Comparison of ENCODE assay signal across 24 cellular contexts in genomic region chr6:149421132-149421531, GRCh38. TPM values are rescaled to one million over a fixed set of nuclear protein-coding genes. Genes with fewer than 3 reads are reported as not detected.
DNase-seq lines count a peak whose midpoint lies in the region; ATAC-seq lines count a peak whose summit lies in the region.
"Had no signal": no experiment of that assay in that cellular context is flagged by ENCODE, and none has a peak within 500 bp of the region (broad histone marks: within the 10 kb centered on the region; RNA-seq: fewer than 3 reads in every experiment).

No MANE protein-coding gene starts in this region.

- H3K4me1 Mint-ChIP-seq in activated CD4-positive, alpha-beta T cell treated with anti-CD3 and anti-CD28 coated beads for 36 hours, result peaks cover 19% of the 10 kb centered on the region
- peaks cover 22% of the 10 kb centered on the region for H3K4me1 Mint-ChIP-seq in activated T-cell treated with anti-CD3 and anti-CD28 coated beads, Interleukin-2, amount 50 U/mL, for 72 hours (ENCODE audit: low read depth)
- H3K4me1 Mint-ChIP-seq in activated T-helper 17 cell treated with anti-CD3 and anti-CD28 coated beads, Interleukin-2, amount 50 U/mL, for 72 hours, result peaks cover 14% of the 10 kb centered on the region
- peaks cover 15% of the 10 kb centered on the region for H3K4me1 Mint-ChIP-seq in stimulated activated effector memory CD8-positive, alpha-beta T cell treated with anti-CD3 and anti-CD28 coated beads, Interleukin-12 subunit alpha, Interleukin-12 subunit beta, amount 100 ng/mL, for 72 hours

- no peaks in the 10 kb centered on the region for H3K36me3 Mint-ChIP-seq in activated CD4-positive, alpha-beta T cell treated with anti-CD3 and anti-CD28 coated beads for 36 hours (ENCODE audit: low read depth)
- H3K36me3 Mint-ChIP-seq in activated T-cell treated with anti-CD3 and anti-CD28 coated beads, Interleukin-2, amount 50 U/mL, for 72 hours (ENCODE audit: insufficient read depth in 2 of 2), result no peaks in the 10 kb centered on the region
- no peaks in the 10 kb centered on the region for H3K36me3 Mint-ChIP-seq in activated T-helper 17 cell treated with anti-CD3 and anti-CD28 coated beads, Interleukin-2, amount 50 U/mL, for 72 hours (ENCODE audit: low read depth)
- H3K36me3 Mint-ChIP-seq in stimulated activated effector memory CD8-positive, alpha-beta T cell treated with anti-CD3 and anti-CD28 coated beads, Interleukin-12 subunit alpha, Interleukin-12 subunit beta, amount 100 ng/mL, for 72 hours, result peaks cover 5% of the 10 kb centered on the region
- H3K36me3 Mint-ChIP-seq: CD14-positive monocyte; CD4-positive, CD25-positive, alpha-beta regulatory T cell; CD8-positive, alpha-beta memory T cell had no signal

- H3K27me3 Mint-ChIP-seq in activated CD4-positive, alpha-beta T cell treated with anti-CD3 and anti-CD28 coated beads for 36 hours, result no peaks in the 10 kb centered on the region
- no peaks in the 10 kb centered on the region for H3K27me3 Mint-ChIP-seq in activated T-cell treated with anti-CD3 and anti-CD28 coated beads, Interleukin-2, amount 50 U/mL, for 72 hours (ENCODE audit: low read depth)
- H3K27me3 Mint-ChIP-seq in activated T-helper 17 cell treated with anti-CD3 and anti-CD28 coated beads, Interleukin-2, amount 50 U/mL, for 72 hours, result no peaks in the 10 kb centered on the region
- H3K27me3 Mint-ChIP-seq: CD4-positive, alpha-beta memory T cell; CD4-positive, CD25-positive, alpha-beta regulatory T cell had no signal

- POLR2A ChIA-PET in activated CD4-positive, alpha-beta T cell treated with anti-CD3 and anti-CD28 coated beads for 36 hours (lab: Charles Lee), result no interaction called here

- no peak overlapping the region for H3K4me3 Mint-ChIP-seq in activated CD4-positive, alpha-beta T cell treated with anti-CD3 and anti-CD28 coated beads for 36 hours
- H3K4me3 Mint-ChIP-seq in activated T-cell treated with anti-CD3 and anti-CD28 coated beads, Interleukin-2, amount 50 U/mL, for 72 hours, result no peak overlapping the region
- no peak overlapping the region for H3K4me3 Mint-ChIP-seq in activated T-helper 17 cell treated with anti-CD3 and anti-CD28 coated beads, Interleukin-2, amount 50 U/mL, for 72 hours
- H3K4me3 Mint-ChIP-seq in stimulated activated effector memory CD8-positive, alpha-beta T cell treated with anti-CD3 and anti-CD28 coated beads, Interleukin-12 subunit alpha, Interleukin-12 subunit beta, amount 100 ng/mL, for 72 hours, result no peak overlapping the region
- H3K4me3 Mint-ChIP-seq: CD14-positive monocyte; CD4-positive, CD25-positive, alpha-beta regulatory T cell; CD8-positive, alpha-beta memory T cell had no signal

- ATAC-seq in activated CD4-positive, alpha-beta T cell treated with anti-CD3 and anti-CD28 coated beads for 36 hours, result peak; percentile 57
- ATAC-seq in activated T-cell treated with anti-CD3 and anti-CD28 coated beads, Interleukin-2, amount 50 U/mL, for 72 hours (replicated peaks in 1 of 2), result peak; percentile 39 to 64
- ATAC-seq in activated T-helper 17 cell treated with anti-CD3 and anti-CD28 coated beads, Interleukin-2, amount 50 U/mL, for 72 hours (replicated peaks), result peak; percentile 73
- peak; percentile 86 for ATAC-seq in stimulated activated effector memory CD8-positive, alpha-beta T cell treated with anti-CD3 and anti-CD28 coated beads, Interleukin-12 subunit alpha, Interleukin-12 subunit beta, amount 100 ng/mL, for 72 hours
- ATAC-seq in GM21723 (IDR thresholded peaks at IDR 0.05; ENCODE audit: unreplicated experiment), result no peak

- intact Hi-C loops in activated CD4-positive, alpha-beta T cell treated with anti-CD3 and anti-CD28 coated beads for 36 hours (cut with DNase I, micrococcal nuclease), result no loop called here

- no peak for DNase-seq in activated CD4-positive, alpha-beta T cell treated with anti-CD3 and anti-CD28 coated beads for 36 hours
- no peak for DNase-seq in activated CD4-positive, alpha-beta T cell treated with anti-CD3 and anti-CD28 coated beads for 1 hour
- DNase-seq in activated T-cell treated with anti-CD3 and anti-CD28 coated beads, Interleukin-2, amount 50 U/mL, for 72 hours, result no peak
- DNase-seq in activated T-cell treated with anti-CD3 and anti-CD28 coated beads for 4 hours, result no peak
- peak in 1 of 2 donors; percentile 51 for DNase-seq in stimulated activated effector memory CD8-positive, alpha-beta T cell treated with anti-CD3 and anti-CD28 coated beads, Interleukin-12 subunit alpha, Interleukin-12 subunit beta, amount 100 ng/mL, for 72 hours (ENCODE audit: low spot score in 2 of 2)
- DNase-seq: 8988T; ACHN; BE2C; C1 segment of cervical spinal cord; CD4-positive, alpha-beta memory T cell; CD4-positive, CD25-positive, alpha-beta regulatory T cell; CD8-positive, alpha-beta memory T cell; COR-L47; DMS 273 treated with DMSO at 0.1 percent for 48 hours; DMS153; DMS53; DMS79; DND-41; EL; GDM1 had no signal

- no peak overlapping the region for H3K27ac Mint-ChIP-seq in activated CD4-positive, alpha-beta T cell treated with anti-CD3 and anti-CD28 coated beads for 36 hours
- peak overlapping the region; percentile 53 for H3K27ac Mint-ChIP-seq in activated T-cell treated with anti-CD3 and anti-CD28 coated beads, Interleukin-2, amount 50 U/mL, for 72 hours
- H3K27ac Mint-ChIP-seq in activated T-helper 17 cell treated with anti-CD3 and anti-CD28 coated beads, Interleukin-2, amount 50 U/mL, for 72 hours, result no peak overlapping the region
- H3K27ac Mint-ChIP-seq in stimulated activated effector memory CD8-positive, alpha-beta T cell treated with anti-CD3 and anti-CD28 coated beads, Interleukin-12 subunit alpha, Interleukin-12 subunit beta, amount 100 ng/mL, for 72 hours, result no peak overlapping the region
- H3K27ac Mint-ChIP-seq: CD14-positive monocyte; CD8-positive, alpha-beta memory T cell had no signal

- H3K9me3 Mint-ChIP-seq in activated CD4-positive, alpha-beta T cell treated with anti-CD3 and anti-CD28 coated beads for 36 hours (ENCODE audit: low read depth), result peaks cover 5% of the 10 kb centered on the region
- no peaks in the 10 kb centered on the region for H3K9me3 Mint-ChIP-seq in activated T-cell treated with anti-CD3 and anti-CD28 coated beads, Interleukin-2, amount 50 U/mL, for 72 hours
- H3K9me3 Mint-ChIP-seq in activated T-helper 17 cell treated with anti-CD3 and anti-CD28 coated beads, Interleukin-2, amount 50 U/mL, for 72 hours, result no peaks in the 10 kb centered on the region
- H3K9me3 Mint-ChIP-seq in stimulated activated effector memory CD8-positive, alpha-beta T cell treated with anti-CD3 and anti-CD28 coated beads, Interleukin-12 subunit alpha, Interleukin-12 subunit beta, amount 100 ng/mL, for 72 hours, result no peaks in the 10 kb centered on the region
- H3K9me3 Mint-ChIP-seq: CD14-positive monocyte had no signal

- CTCF ChIA-PET in activated CD4-positive, alpha-beta T cell treated with anti-CD3 and anti-CD28 coated beads for 36 hours (lab: Charles Lee), result interaction anchor here (0.6 to 3.8 kb wide), 5 partner anchors 10 to 393 kb away, joined by 3 to 31 read pairs (median 6); no protein-coding TSS in a partner anchor

RNA-seq across cellular contexts. Expression of gene SUMO4, which starts 21.1 kb away (rescaled TPM):
- total RNA-seq in activated CD4-positive, alpha-beta T cell treated with anti-CD3 and anti-CD28 coated beads for 36 hours, result 1 to 10 TPM; 4.7 to 5.3 TPM
- total RNA-seq in activated T-cell treated with anti-CD3 and anti-CD28 coated beads, Interleukin-2, amount 50 U/mL, for 72 hours, result 1 to 10 TPM; 5.4 to 7.2 TPM
- total RNA-seq in activated T-helper 17 cell treated with anti-CD3 and anti-CD28 coated beads, Interleukin-2, amount 50 U/mL, for 72 hours, result 10 to 100 TPM; 16.0 to 16.4 TPM
- total RNA-seq: G401 had no signal
